In the genomic region with DNA sequence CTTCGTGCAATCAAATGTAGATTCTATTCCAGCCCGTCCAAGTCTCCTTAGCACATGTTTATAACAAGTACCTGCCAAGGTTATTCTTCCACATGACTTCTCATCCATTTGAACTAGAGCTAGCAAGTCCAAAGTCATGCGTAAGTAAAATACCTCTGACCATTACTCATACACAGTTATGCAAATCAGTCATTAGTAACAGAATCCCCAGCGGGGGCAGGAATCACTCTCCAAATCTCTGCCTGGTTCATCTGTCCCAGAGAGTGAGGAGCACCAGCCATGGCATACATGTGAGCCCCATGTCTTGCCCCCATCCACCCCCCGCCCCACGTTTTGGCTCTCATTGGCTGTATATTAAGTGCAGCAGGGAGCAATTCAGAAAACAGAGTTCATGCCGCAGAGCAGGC, we compare ENCODE assay signal across 10 cellular contexts. TPM values are rescaled to one million over a fixed set of nuclear protein-coding genes. Genes with fewer than 3 reads are reported as not detected.
DNase-seq lines count a peak whose midpoint lies in the region; ATAC-seq and TF ChIP-seq lines count a peak whose summit lies in the region.
"Had no signal": no experiment of that assay in that cellular context is flagged by ENCODE, and none has a peak within 500 bp of the region (broad histone marks: within the 10 kb centered on the region; RNA-seq: fewer than 3 reads in every experiment).

No MANE protein-coding gene starts in this region.

- H3K36me3 ChIP-seq in PC-9 (ENCODE audit: low read depth), result no peaks in the 10 kb centered on the region

- no peaks in the 10 kb centered on the region for H3K79me2 ChIP-seq in PC-9 (ENCODE audit: low read depth)

- CTCF ChIA-PET in PC-9 (lab: Charles Lee), result interaction anchor here (1.2 to 1.8 kb wide), 2 partner anchors 14 to 40 kb away, joined by 10 read pairs; no protein-coding TSS in a partner anchor

- no peak overlapping the region for H3K4me3 ChIP-seq in PC-9
- H3K4me3 ChIP-seq in epithelial cell of proximal tubule (ENCODE audit: low read depth, low read length), result no peak overlapping the region
- H3K4me3 ChIP-seq: SK-N-MC had no signal

- H3K4me2 ChIP-seq in PC-9, result peak overlapping the region; percentile 56

- peaks cover 4% of the 10 kb centered on the region; the same call in 1 of the 2 replicates for H3F3A ChIP-seq in PC-9 (ENCODE audit: insufficient read depth, low read depth)

- H3K9me3 ChIP-seq in PC-9 (ENCODE audit: insufficient read depth, low read depth), result no peaks in the 10 kb centered on the region

- H4K20me1 ChIP-seq in PC-9 (ENCODE audit: insufficient read depth), result no peaks in the 10 kb centered on the region

- no peak for TF ChIP-seq CTCF in PC-9 (conservative IDR thresholded peaks at IDR 0.05)
- no peak for TF ChIP-seq CTCF in epithelial cell of proximal tubule (conservative IDR thresholded peaks at IDR 0.05; ENCODE audit: low read depth, low read length)

- ATAC-seq in HG02884 (IDR thresholded peaks at IDR 0.05; ENCODE audit: unreplicated experiment) (no peak), GM19455 (IDR thresholded peaks at IDR 0.05; ENCODE audit: unreplicated experiment) (no peak)

- peak; percentile 67 for DNase-seq in COLO829 (ENCODE audit: low spot score)
- DNase-seq in PC-9, result peak; percentile 52 to 93
- peak; percentile 97 for DNase-seq in epithelial cell of proximal tubule (ENCODE audit: low read depth)
- DNase-seq in non-pigmented ciliary epithelial cell (ENCODE audit: low read depth), result peak; percentile 84
- no peak for DNase-seq in activated naive CD4-positive, alpha-beta T cell (lab: John Stamatoyannopoulos, UW)
- no peak for DNase-seq in GF-D8 (lab: John Stamatoyannopoulos, UW)
- DNase-seq: stimulated activated CD4-positive, alpha-beta T cell treated with anti-CD3 and anti-CD28 coated beads, Interleukin-12 subunit alpha, Interleukin-12 subunit beta, amount 100 ng/mL, for 4 hours had no signal

- POLR2A ChIA-PET in PC-9 (lab: Charles Lee; ENCODE audit: unreplicated experiment), result interaction anchor here (0.6 to 1.2 kb wide), 8 partner anchors 8 to 655 kb away, joined by 3 to 17 read pairs (median 9); no protein-coding TSS in a partner anchor

- peaks cover 23% of the 10 kb centered on the region for H3K4me1 ChIP-seq in PC-9 (replicated peaks; ENCODE audit: insufficient read depth)

- no peaks in the 10 kb centered on the region for H3K27me3 ChIP-seq in PC-9 (ENCODE audit: insufficient read depth, low read depth)

- peak overlapping the region; percentile 72 for H3K27ac ChIP-seq in PC-9
- H3K27ac ChIP-seq: SK-N-MC had no signal

- no TSS peak for BruUV-seq in PC-9 (replicated peaks; lab: Mats Ljungman, UMichigan)

- no peak overlapping the region for H2AFZ ChIP-seq in PC-9

- intact Hi-C loops in PC-9 (cut with micrococcal nuclease; ENCODE audit: unreplicated experiment), result loop anchor here (1.0 kb wide), 1 partner anchor 78 kb away; no protein-coding TSS in a partner anchor

- H3K9me2 ChIP-seq in PC-9 (ENCODE audit: insufficient read depth), result no peaks in the 10 kb centered on the region; the same call in 1 of the 2 replicates

RNA-seq across cellular contexts. Expression of a gene that starts 27.7 kb away (rescaled TPM):
- total RNA-seq in PC-9 (2021) (not detected in 2 replicates), epithelial cell of proximal tubule (not detected in 2 replicates)

RNA-seq across cellular contexts. Expression of a gene that starts 58.6 kb away (rescaled TPM):
- 25.0 and 34.8 TPM in 2 replicates for total RNA-seq in PC-9 (2021)
- total RNA-seq in epithelial cell of proximal tubule, result 4.0 and 10.5 TPM in 2 replicates

Comparison
In these comparisons a context has a peak if more than half of its experiments do, and no peak if none do; other contexts are left out.
1. DNase-seq: peak in COLO829 (single experiment), PC-9 (2 of 2), epithelial cell of proximal tubule (single experiment) and non-pigmented ciliary epithelial cell (single experiment); none in activated naive CD4-positive, alpha-beta T cell (0 of 4) and GF-D8 (single experiment).